In the genomic region with DNA sequence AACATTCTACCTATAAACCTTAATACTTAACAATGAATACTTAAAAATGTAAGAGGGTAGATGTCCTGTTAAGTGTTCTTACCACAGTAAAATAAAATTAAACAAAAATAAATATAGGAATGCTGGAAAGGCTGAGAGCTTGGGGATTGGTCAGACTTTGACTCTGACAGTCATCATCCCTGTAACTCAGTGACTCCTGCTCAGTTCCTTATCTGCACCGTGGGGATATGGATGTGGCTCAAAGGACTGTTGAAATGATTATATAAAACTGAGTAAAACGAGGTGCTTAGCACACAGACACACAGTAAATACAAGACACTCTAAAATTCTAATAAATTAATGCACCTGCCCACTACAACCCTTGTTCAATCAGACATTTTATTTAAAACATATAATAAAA, we compare ENCODE assay signal across 33 cellular contexts.
"Had no signal": no experiment of that assay in that cellular context is flagged by ENCODE, and none has a peak within 500 bp of the region (broad histone marks: within the 10 kb centered on the region; RNA-seq: fewer than 3 reads in every experiment).

No MANE protein-coding gene starts in this region.

- H3K27ac ChIP-seq: PC-9, RWPE1, SJCRH30, SK-N-MC had no signal

- H3K4me2 ChIP-seq: PC-9 had no signal

- ATAC-seq: Panc1, Right ventricle myocardium inferior, SK-N-SH treated with all-trans-retinoic acid at 6 μM for 48 hours had no signal

- H3K9me3 ChIP-seq: MG63, SJCRH30 had no signal

- H3K27me3 ChIP-seq: MG63, SJCRH30 had no signal

- H2AFZ ChIP-seq: PC-9 had no signal

- H3K4me3 ChIP-seq: MG63, PC-9, SJCRH30, SK-N-MC had no signal

- FAIRE-seq: RCC 7860 had no signal

- H3K4me1 ChIP-seq: SJCRH30 had no signal

- H3K36me3 ChIP-seq: MG63, SJCRH30 had no signal

- DNase-seq: Kasumi-1, MG63, NCI-H1048, NCI-H1092 treated with DMSO at 0.1 percent for 48 hours, NCI-H1105 treated with DMSO at 0.1 percent for 48 hours, NCI-H1417, NCI-H1436, NCI-H146, NCI-H1694, NCI-H187, NCI-H1930, NCI-H2029 treated with DMSO at 0.1 percent for 48 hours, NCI-H2081 treated with DMSO at 0.1 percent for 48 hours, NCI-H2107, NCI-H2171, NCI-H226, NCI-H446 treated with DMSO at 0.1 percent for 48 hours, NCI-H510A, NCI-H524, NCI-H526, NCI-H69, NCI-H748 treated with DMSO at 0.1 percent for 48 hours, NCI-H82, PC-9, SHP77, SIG-M5, SJCRH30 had no signal
